ENCODE assay signal across 14 cellular contexts in genomic region chr6:84193140-84193708, GRCh38. TPM values are rescaled to one million over a fixed set of nuclear protein-coding genes. Genes with fewer than 3 reads are reported as not detected.
DNase-seq lines count a peak whose midpoint lies in the region; ATAC-seq, FAIRE-seq and TF ChIP-seq lines count a peak whose summit lies in the region.
"Had no signal": no experiment of that assay in that cellular context is flagged by ENCODE, and none has a peak within 500 bp of the region (broad histone marks: within the 10 kb centered on the region; RNA-seq: fewer than 3 reads in every experiment).

No MANE protein-coding gene starts in this region.

- DNase-seq in ELR (ENCODE audit: low read depth) = peak; percentile 91
- peak; percentile 78 for DNase-seq in LHCN-M2 (ENCODE audit: low read depth)
- no peak for DNase-seq in chondrocyte (ENCODE audit: low spot score)
- DNase-seq in pancreas = no peak
- no peak for DNase-seq in testis
- DNase-seq in NOMO-1 treated with DMSO at 0.1 percent for 48 hours (lab: John Stamatoyannopoulos, UW; ENCODE audit: unreplicated experiment) = no peak
- DNase-seq in stimulated activated naive B cell treated with anti-CD40 and anti-IgM and Interleukin-4, amounts not matched to agents 10 μg/mL and 1 μg/mL and 100 μg/mL, for 72 hours = no peak
- DNase-seq: activated CD4-positive, alpha-beta T cell treated with anti-CD3 and anti-CD28 coated beads for 4 hours; activated naive CD8-positive, alpha-beta T cell treated with anti-CD3 and anti-CD28 coated beads, Interleukin-2, amount 10 ng/mL, durations not matched to agents 7 days and 5 days; DMS79 treated with DMSO at 0.1 percent for 48 hours; foreskin melanocyte; Right ventricle myocardium superior had no signal

- H3K27ac ChIP-seq in pancreas (peak overlapping the region in 1 of 4 donors; percentile 5), testis (no peak overlapping the region)

- no peak for FAIRE-seq in pancreas (lab: Jason Lieb, UNC)

- TF ChIP-seq POLR2A in testis (IDR thresholded peaks at IDR 0.05) (no peak), GM18505 (IDR thresholded peaks at IDR 0.05; ENCODE audit: borderline replicate concordance, extremely low read depth, insufficient read depth, insufficient read length) (no peak)

- no peaks in the 10 kb centered on the region for H3K9me3 Mint-ChIP-seq in chondrocyte (ENCODE audit: low read depth)
- peaks cover 0 to 2% of the 10 kb centered on the region in 2 donors for H3K9me3 Mint-ChIP-seq in stimulated activated naive B cell treated with anti-CD40 and anti-IgM and Interleukin-4, amounts not matched to agents 10 μg/mL and 1 μg/mL and 100 μg/mL, for 72 hours

- no peak for TF ChIP-seq CTCF in chondrocyte (IDR thresholded peaks at IDR 0.05)
- no peak for TF ChIP-seq CTCF in pancreas (IDR thresholded peaks at IDR 0.05)
- no peak for TF ChIP-seq CTCF in testis (IDR thresholded peaks at IDR 0.05)

- no peak overlapping the region for H3K4me3 Mint-ChIP-seq in chondrocyte (ENCODE audit: unreplicated experiment)
- H3K4me3 Mint-ChIP-seq in stimulated activated naive B cell treated with anti-CD40 and anti-IgM and Interleukin-4, amounts not matched to agents 10 μg/mL and 1 μg/mL and 100 μg/mL, for 72 hours = no peak overlapping the region
- H3K4me3 Mint-ChIP-seq: activated naive CD8-positive, alpha-beta T cell treated with anti-CD3 and anti-CD28 coated beads, Interleukin-2, amount 10 ng/mL, durations not matched to agents 7 days and 5 days had no signal

- intact Hi-C loops in pancreas (cut with DNase I) (no loop called here), testis (cut with DNase I; ENCODE audit: low total_unique reads) (no loop called here)

- H3K4me1 Mint-ChIP-seq in chondrocyte (ENCODE audit: low read depth) = peaks cover 16% of the 10 kb centered on the region
- H3K4me1 Mint-ChIP-seq in stimulated activated naive B cell treated with anti-CD40 and anti-IgM and Interleukin-4, amounts not matched to agents 10 μg/mL and 1 μg/mL and 100 μg/mL, for 72 hours = no peaks in the 10 kb centered on the region
- H3K4me1 Mint-ChIP-seq: activated naive CD8-positive, alpha-beta T cell treated with anti-CD3 and anti-CD28 coated beads, Interleukin-2, amount 10 ng/mL, durations not matched to agents 7 days and 5 days had no signal

- no peaks in the 10 kb centered on the region for H3K27me3 ChIP-seq in pancreas
- H3K27me3 ChIP-seq in testis = no peaks in the 10 kb centered on the region

- H3K4me1 ChIP-seq in pancreas (peaks cover 0 to 5% (median 0%) of the 10 kb centered on the region in 3 donors), testis (no peaks in the 10 kb centered on the region)
- H3K4me1 ChIP-seq: HAP-1 had no signal

- ATAC-seq in pancreas (peak; percentile 46 to 82 (median 60)), GM18505 (IDR thresholded peaks at IDR 0.05; ENCODE audit: unreplicated experiment) (no peak)
- ATAC-seq in stimulated activated naive B cell treated with anti-CD40 and anti-IgM and Interleukin-4, amounts not matched to agents 10 μg/mL and 1 μg/mL and 100 μg/mL, for 72 hours (replicated peaks) = no peak

- H3K9me3 ChIP-seq in pancreas (no peaks in the 10 kb centered on the region), testis (no peaks in the 10 kb centered on the region)
- H3K9me3 ChIP-seq: HAP-1 had no signal

- 54 to 74% methylated on average over 1 of the region's 1 CpG for WGBS in pancreas, 2 donors
- 89 to 92% methylated on average over 1 of the region's 1 CpG for WGBS in testis, 2 donors

- H3K36me3 ChIP-seq in pancreas (peaks cover 0 to 21% (median 0%) of the 10 kb centered on the region in 3 donors), testis (ENCODE audit: low read depth, missing control alignments) (no peaks in the 10 kb centered on the region)

- H3K4me3 ChIP-seq in pancreas = no peak overlapping the region
- no peak overlapping the region for H3K4me3 ChIP-seq in testis
- H3K4me3 ChIP-seq: HAP-1 had no signal

- peak overlapping the region; percentile 72 for H3K27ac Mint-ChIP-seq in chondrocyte (ENCODE audit: unreplicated experiment)
- no peak overlapping the region for H3K27ac Mint-ChIP-seq in stimulated activated naive B cell treated with anti-CD40 and anti-IgM and Interleukin-4, amounts not matched to agents 10 μg/mL and 1 μg/mL and 100 μg/mL, for 72 hours
- H3K27ac Mint-ChIP-seq: activated naive CD8-positive, alpha-beta T cell treated with anti-CD3 and anti-CD28 coated beads, Interleukin-2, amount 10 ng/mL, durations not matched to agents 7 days and 5 days had no signal

- H3K36me3 Mint-ChIP-seq in chondrocyte (ENCODE audit: low read depth) = peaks cover 20% of the 10 kb centered on the region
- H3K36me3 Mint-ChIP-seq in stimulated activated naive B cell treated with anti-CD40 and anti-IgM and Interleukin-4, amounts not matched to agents 10 μg/mL and 1 μg/mL and 100 μg/mL, for 72 hours = peaks cover 43 to 57% of the 10 kb centered on the region in 2 donors

- H3K27me3 Mint-ChIP-seq in chondrocyte (ENCODE audit: low read depth) = no peaks in the 10 kb centered on the region
- H3K27me3 Mint-ChIP-seq in stimulated activated naive B cell treated with anti-CD40 and anti-IgM and Interleukin-4, amounts not matched to agents 10 μg/mL and 1 μg/mL and 100 μg/mL, for 72 hours = no peaks in the 10 kb centered on the region
- H3K27me3 Mint-ChIP-seq: activated naive CD8-positive, alpha-beta T cell treated with anti-CD3 and anti-CD28 coated beads, Interleukin-2, amount 10 ng/mL, durations not matched to agents 7 days and 5 days had no signal

RNA-seq across cellular contexts. Expression of gene CEP162, which starts 34.2 kb away (rescaled TPM):
- total RNA-seq in LHCN-M2 (2014; rRNA removed) (8.6 and 8.8 TPM in 2 replicates), chondrocyte (4.5 to 10.1 TPM (median 5.1 TPM) in 3 replicates), pancreas (1 to 10 TPM; 2.2 to 8.5 (median 4.7) TPM), testis (10 to 100 TPM; 20.3 to 36.0 TPM)
- polyA plus RNA-seq in LHCN-M2 (2012) = 1.3 TPM
- polyA plus RNA-seq in pancreas (1 to 10 TPM; 5.0 to 7.1 TPM), testis (ENCODE audit: insufficient read depth, low read depth, low replicate concordance) (8.6 TPM)

Comparison
In these comparisons a context has a peak if more than half of its experiments do, and no peak if none do; other contexts are left out.
1. DNase-seq: peak in ELR (single experiment) and LHCN-M2 (single experiment); none in chondrocyte (single experiment), pancreas (0 of 6), testis (single experiment), NOMO-1 treated with DMSO at 0.1 percent for 48 hours (single experiment) and stimulated activated naive B cell treated with anti-CD40 and anti-IgM and Interleukin-4, amounts not matched to agents 10 μg/mL and 1 μg/mL and 100 μg/mL, for 72 hours (single experiment).
2. ATAC-seq: peak in pancreas (4 of 4); none in stimulated activated naive B cell treated with anti-CD40 and anti-IgM and Interleukin-4, amounts not matched to agents 10 μg/mL and 1 μg/mL and 100 μg/mL, for 72 hours (0 of 2) and GM18505 (single experiment).